Comparison of ENCODE assay signal across 19 cellular contexts in genomic region chr17:54626146-54626703, GRCh38.
DNase-seq lines count a peak whose midpoint lies in the region; ATAC-seq and TF ChIP-seq lines count a peak whose summit lies in the region.
"Had no signal": no experiment of that assay in that cellular context is flagged by ENCODE, and none has a peak within 500 bp of the region (broad histone marks: within the 10 kb centered on the region; RNA-seq: fewer than 3 reads in every experiment).

No MANE protein-coding gene starts in this region.

- H3K36me3 ChIP-seq in GM23338 (ENCODE audit: insufficient read depth): no peaks in the 10 kb centered on the region
- H3K36me3 ChIP-seq in SK-N-MC (ENCODE audit: insufficient read depth, low read length): no peaks in the 10 kb centered on the region
- H3K36me3 ChIP-seq in iPS DF 6.9 (ENCODE audit: control insufficient read depth, insufficient read depth, low read length): no peaks in the 10 kb centered on the region
- no peaks in the 10 kb centered on the region for H3K36me3 ChIP-seq in parathyroid adenoma (ENCODE audit: control insufficient read depth, insufficient read depth, low read length)

- no peak overlapping the region for H3K4me3 Mint-ChIP-seq in GM23338
- H3K4me3 Mint-ChIP-seq: IgD-negative memory B cell had no signal

- H3F3A ChIP-seq in GM23338 (replicated peaks; ENCODE audit: low read depth): no peaks in the 10 kb centered on the region

- no peaks in the 10 kb centered on the region for H3K9me2 ChIP-seq in GM23338 (ENCODE audit: insufficient read depth)

- H3K36me3 Mint-ChIP-seq in GM23338 (ENCODE audit: low read depth): peaks cover 4% of the 10 kb centered on the region; the same call in 2 of the 3 replicates
- H3K36me3 Mint-ChIP-seq: IgD-negative memory B cell had no signal

- H3K4me1 Mint-ChIP-seq in GM23338: peaks cover 42% of the 10 kb centered on the region
- H3K4me1 Mint-ChIP-seq: IgD-negative memory B cell had no signal

- H3K27me3 ChIP-seq in GM23338 (ENCODE audit: insufficient read depth): no peaks in the 10 kb centered on the region
- H3K27me3 ChIP-seq in iPS DF 6.9 (ENCODE audit: control insufficient read depth, insufficient read depth, low read length): no peaks in the 10 kb centered on the region
- no peaks in the 10 kb centered on the region for H3K27me3 ChIP-seq in parathyroid adenoma (ENCODE audit: control insufficient read depth, insufficient read depth, low read length)

- TF ChIP-seq CTCF in GM23338 (conservative IDR thresholded peaks at IDR 0.05; ENCODE audit: low read depth in 2 of 2): 0 out of 4 replicates have a peak, but pooled peaks of 1 of the 2 experiments have one; percentile 3
- no peak for TF ChIP-seq CTCF in parathyroid adenoma (IDR thresholded peaks at IDR 0.05)

- H3K4me1 ChIP-seq in GM23338 (ENCODE audit: insufficient read depth): peaks cover 33% of the 10 kb centered on the region
- H3K4me1 ChIP-seq in iPS DF 6.9 (ENCODE audit: control insufficient read depth, insufficient read depth, low read length): peaks cover 3% of the 10 kb centered on the region; the same call in 1 of the 2 replicates
- no peaks in the 10 kb centered on the region for H3K4me1 ChIP-seq in parathyroid adenoma
- H3K4me1 ChIP-seq: A549 had no signal

- H4K20me1 ChIP-seq in GM23338 (replicated peaks; ENCODE audit: insufficient read depth): no peaks in the 10 kb centered on the region

- intact Hi-C loops in Right ventricle myocardium superior (cut with DNase I): no loop called here
- intact Hi-C loops in Right ventricle myocardium inferior (cut with DNase I): no loop called here

- H3K9ac ChIP-seq in SK-N-MC (ENCODE audit: insufficient read length) (no peak overlapping the region), parathyroid adenoma (no peak overlapping the region)

- peak overlapping the region; percentile 94 for H3K27ac ChIP-seq in GM23338 (ENCODE audit: low read depth)
- no peak overlapping the region for H3K27ac ChIP-seq in SK-N-MC
- no peak overlapping the region for H3K27ac ChIP-seq in iPS DF 6.9 (ENCODE audit: low read length)
- H3K27ac ChIP-seq in parathyroid adenoma: no peak overlapping the region
- H3K27ac ChIP-seq: A549, C4-2B had no signal

- H3K79me2 ChIP-seq in GM23338 (replicated peaks; ENCODE audit: insufficient read depth) (no peaks in the 10 kb centered on the region), parathyroid adenoma (no peaks in the 10 kb centered on the region)

- H3K4me3 ChIP-seq in GM23338: no peak overlapping the region
- no peak overlapping the region for H3K4me3 ChIP-seq in SK-N-MC
- H3K4me3 ChIP-seq in iPS DF 6.9 (ENCODE audit: low read length): no peak overlapping the region
- no peak overlapping the region for H3K4me3 ChIP-seq in parathyroid adenoma (ENCODE audit: low read depth, low read length)
- H3K4me3 ChIP-seq: A549 had no signal

- DNase-seq in GM23338 (ENCODE audit: low spot score): peak; percentile 69
- DNase-seq in SK-N-MC (ENCODE audit: low read depth, low spot score): peak; percentile 2
- peak; percentile 73 for DNase-seq in iPS DF 6.9 (ENCODE audit: low read depth, low spot score)
- DNase-seq in Right ventricle myocardium superior: no peak
- no peak for DNase-seq in Right ventricle myocardium inferior (ENCODE audit: missing footprints)
- no peak for DNase-seq in amniotic stem cell (lab: John Stamatoyannopoulos, UW)
- DNase-seq: DMS79 treated with DMSO at 0.1 percent for 48 hours, Karpas-422, NCI-H1048, NCI-H1436, NCI-H2029, NCI-H345, NCI-H526, SW 1271 had no signal

- no peaks in the 10 kb centered on the region for H3K27me3 Mint-ChIP-seq in GM23338 (ENCODE audit: insufficient read depth, low read depth, poor library complexity)
- H3K27me3 Mint-ChIP-seq: IgD-negative memory B cell had no signal

- peak; percentile 97 for ATAC-seq in GM23338
- ATAC-seq in Right ventricle myocardium superior (ENCODE audit: poor library complexity): no peak
- ATAC-seq in Right ventricle myocardium inferior: no peak
- ATAC-seq: A549, HCT116 had no signal

- H2AFZ ChIP-seq in GM23338: no peak overlapping the region
- peak overlapping the region; percentile 38 for H2AFZ ChIP-seq in parathyroid adenoma

- H3K9me3 Mint-ChIP-seq in GM23338: no peaks in the 10 kb centered on the region

- H3K4me2 ChIP-seq in GM23338: peak overlapping the region; percentile 20
- no peak overlapping the region for H3K4me2 ChIP-seq in parathyroid adenoma (ENCODE audit: low read length)
- H3K4me2 ChIP-seq: A549 had no signal

- H3K9me3 ChIP-seq in SK-N-MC (ENCODE audit: low read depth, low read length) (no peaks in the 10 kb centered on the region), iPS DF 6.9 (ENCODE audit: control insufficient read depth, insufficient read depth, low read length) (no peaks in the 10 kb centered on the region), parathyroid adenoma (ENCODE audit: control insufficient read depth, low read length) (no peaks in the 10 kb centered on the region)
- H3K9me3 ChIP-seq: A549 had no signal

- peak overlapping the region; percentile 49; the same call in 1 of the 2 replicates for H3K27ac Mint-ChIP-seq in GM23338
- H3K27ac Mint-ChIP-seq: IgD-negative memory B cell had no signal

- WGBS in iPS DF 6.9 (ENCODE audit: insufficient coverage, insufficient read length): no CpG with 5 or more reads among the region's 2 CpGs

TF ChIP-seq in GM23338, 12 proteins besides CTCF, POLR2A, EP300 and RAD21 (continues in another document):
- TF ChIP-seq ZNF331 (CRISPR knock-in tag; IDR thresholded peaks at IDR 0.05; ENCODE audit: low read depth) (0 out of 2 replicates have a peak, but pooled peaks have one; percentile 11), ZNF462 (CRISPR knock-in tag; IDR thresholded peaks at IDR 0.05) (peak; percentile 97)

Comparison
In these comparisons a context has a peak if more than half of its experiments do, and no peak if none do; other contexts are left out.
1. DNase-seq: peak in GM23338 (single experiment), SK-N-MC (single experiment) and iPS DF 6.9 (single experiment); none in Right ventricle myocardium superior (single experiment), Right ventricle myocardium inferior (single experiment) and amniotic stem cell (single experiment).